In the genomic region with DNA sequence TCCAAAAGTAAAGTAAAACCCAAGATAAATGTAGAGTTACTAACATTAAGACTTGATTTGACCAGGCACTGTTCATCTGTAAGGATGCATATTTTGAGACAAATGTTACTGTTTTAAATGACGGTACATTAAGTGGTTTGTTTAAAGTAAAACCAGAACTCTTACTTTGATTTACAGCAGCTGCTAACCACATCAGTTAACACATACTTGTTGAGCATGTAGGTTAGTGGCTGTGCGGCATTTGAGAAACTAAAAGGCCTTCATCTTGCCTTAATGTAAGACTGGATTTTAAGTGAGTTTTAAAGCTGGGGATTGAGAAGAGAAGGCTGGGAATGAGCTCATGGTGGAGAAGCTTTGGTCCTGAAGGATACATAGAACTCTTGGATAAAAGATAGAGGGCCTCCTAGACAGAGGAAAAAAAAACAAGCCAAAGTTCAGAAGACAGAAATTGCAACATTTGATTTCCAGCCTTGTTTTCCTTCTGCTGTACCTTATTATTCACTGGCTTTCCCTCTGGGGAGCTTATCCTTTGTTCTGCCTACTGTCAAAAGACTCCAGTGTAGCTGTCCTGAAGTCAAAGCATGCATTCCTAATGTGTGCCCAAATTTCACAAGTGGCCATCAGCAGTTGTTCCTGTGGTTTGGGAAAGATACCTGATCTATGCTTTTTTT, we compare ENCODE assay signal across 14 cellular contexts.
DNase-seq lines count a peak whose midpoint lies in the region; ATAC-seq and TF ChIP-seq lines count a peak whose summit lies in the region.
"Had no signal": no experiment of that assay in that cellular context is flagged by ENCODE, and none has a peak within 500 bp of the region (broad histone marks: within the 10 kb centered on the region; RNA-seq: fewer than 3 reads in every experiment).

No MANE protein-coding gene starts in this region.

- H3K27me3 Mint-ChIP-seq in activated CD4-positive, alpha-beta T cell treated with anti-CD3 and anti-CD28 coated beads for 36 hours: no peaks in the 10 kb centered on the region
- H3K27me3 Mint-ChIP-seq in activated naive CD8-positive, alpha-beta T cell treated with anti-CD3 and anti-CD28 coated beads, Interleukin-2, amount 10 ng/mL, durations not matched to agents 7 days and 5 days: no peaks in the 10 kb centered on the region
- H3K27me3 Mint-ChIP-seq: naive B cell had no signal

- H3K4me3 ChIP-seq in hepatocyte: no peak overlapping the region
- H3K4me3 ChIP-seq in skeletal muscle cell (ENCODE audit: low read depth, low read length): no peak overlapping the region
- H3K4me3 ChIP-seq: breast epithelium, upper lobe of right lung had no signal

- ATAC-seq in activated CD4-positive, alpha-beta T cell treated with anti-CD3 and anti-CD28 coated beads for 36 hours: no peak
- ATAC-seq in activated naive CD8-positive, alpha-beta T cell treated with anti-CD3 and anti-CD28 coated beads, Interleukin-2, amount 10 ng/mL, durations not matched to agents 7 days and 5 days (ENCODE audit: low read depth): peak; percentile 58

- no peak overlapping the region for H2AFZ ChIP-seq in hepatocyte

- no peak overlapping the region for H3K4me3 Mint-ChIP-seq in activated CD4-positive, alpha-beta T cell treated with anti-CD3 and anti-CD28 coated beads for 36 hours
- H3K4me3 Mint-ChIP-seq in activated naive CD8-positive, alpha-beta T cell treated with anti-CD3 and anti-CD28 coated beads, Interleukin-2, amount 10 ng/mL, durations not matched to agents 7 days and 5 days: no peak overlapping the region
- H3K4me3 Mint-ChIP-seq: naive B cell had no signal

- no peaks in the 10 kb centered on the region for H3K9me2 ChIP-seq in hepatocyte (replicated peaks; ENCODE audit: insufficient read depth)

- POLR2A ChIA-PET in activated CD4-positive, alpha-beta T cell treated with anti-CD3 and anti-CD28 coated beads for 36 hours (lab: Charles Lee): no interaction called here
- POLR2A ChIA-PET in activated naive CD8-positive, alpha-beta T cell treated with anti-CD3 and anti-CD28 coated beads, Interleukin-2, amount 10 ng/mL, durations not matched to agents 7 days and 5 days (lab: Charles Lee): no interaction called here

- intact Hi-C loops in activated CD4-positive, alpha-beta T cell treated with anti-CD3 and anti-CD28 coated beads for 36 hours (cut with DNase I, micrococcal nuclease): loop anchor here in 1 of 2 experiments (10.0 kb wide), 1 partner anchor 523 kb away; no protein-coding TSS in a partner anchor

- peak overlapping the region; percentile 25 for H3K27ac ChIP-seq in hepatocyte
- H3K27ac ChIP-seq: breast epithelium, upper lobe of right lung had no signal

- H3K27me3 ChIP-seq in hepatocyte: no peaks in the 10 kb centered on the region
- H3K27me3 ChIP-seq: breast epithelium, upper lobe of right lung had no signal

- no peaks in the 10 kb centered on the region for H3K9me3 Mint-ChIP-seq in activated CD4-positive, alpha-beta T cell treated with anti-CD3 and anti-CD28 coated beads for 36 hours (ENCODE audit: low read depth)
- H3K9me3 Mint-ChIP-seq in activated naive CD8-positive, alpha-beta T cell treated with anti-CD3 and anti-CD28 coated beads, Interleukin-2, amount 10 ng/mL, durations not matched to agents 7 days and 5 days: no peaks in the 10 kb centered on the region

- H3K4me2 ChIP-seq in hepatocyte: no peak overlapping the region

- peak overlapping the region; percentile 45 for H3K27ac Mint-ChIP-seq in activated CD4-positive, alpha-beta T cell treated with anti-CD3 and anti-CD28 coated beads for 36 hours
- H3K27ac Mint-ChIP-seq in activated naive CD8-positive, alpha-beta T cell treated with anti-CD3 and anti-CD28 coated beads, Interleukin-2, amount 10 ng/mL, durations not matched to agents 7 days and 5 days: peak overlapping the region; percentile 44

- TF ChIP-seq CTCF in hepatocyte (IDR thresholded peaks at IDR 0.05; ENCODE audit: poor library complexity): no peak

- H4K20me1 ChIP-seq in hepatocyte (ENCODE audit: insufficient read depth, poor library complexity, severe bottlenecking): no peaks in the 10 kb centered on the region

- H3K4me1 ChIP-seq in hepatocyte (ENCODE audit: insufficient read depth): peaks cover 22% of the 10 kb centered on the region
- H3K4me1 ChIP-seq: breast epithelium, upper lobe of right lung had no signal

- CTCF ChIA-PET in activated CD4-positive, alpha-beta T cell treated with anti-CD3 and anti-CD28 coated beads for 36 hours (lab: Charles Lee): interaction anchor here (1.1 to 2.4 kb wide), 2 partner anchors 8 to 103 kb away, joined by 3 to 11 read pairs; no protein-coding TSS in a partner anchor

- peaks cover 19% of the 10 kb centered on the region for H3K4me1 Mint-ChIP-seq in activated CD4-positive, alpha-beta T cell treated with anti-CD3 and anti-CD28 coated beads for 36 hours
- H3K4me1 Mint-ChIP-seq in activated naive CD8-positive, alpha-beta T cell treated with anti-CD3 and anti-CD28 coated beads, Interleukin-2, amount 10 ng/mL, durations not matched to agents 7 days and 5 days: peaks cover 28% of the 10 kb centered on the region

- no peaks in the 10 kb centered on the region for H3K79me2 ChIP-seq in hepatocyte

- no peaks in the 10 kb centered on the region for H3K9me3 ChIP-seq in hepatocyte (ENCODE audit: low read depth)
- H3K9me3 ChIP-seq: breast epithelium, upper lobe of right lung had no signal

- H3K36me3 ChIP-seq in hepatocyte (replicated peaks; ENCODE audit: insufficient read depth, low read depth): no peaks in the 10 kb centered on the region
- H3K36me3 ChIP-seq: breast epithelium had no signal

- 56% methylated on average over 2 of the region's 2 CpGs for WGBS in hepatocyte (ENCODE audit: low lambda C conversion rate, missing lambda C conversion rate)

- peaks cover 82% of the 10 kb centered on the region for H3K36me3 Mint-ChIP-seq in activated CD4-positive, alpha-beta T cell treated with anti-CD3 and anti-CD28 coated beads for 36 hours (ENCODE audit: low read depth)
- H3K36me3 Mint-ChIP-seq in activated naive CD8-positive, alpha-beta T cell treated with anti-CD3 and anti-CD28 coated beads, Interleukin-2, amount 10 ng/mL, durations not matched to agents 7 days and 5 days: peaks cover 63% of the 10 kb centered on the region

- no peak for DNase-seq in activated CD4-positive, alpha-beta T cell treated with anti-CD3 and anti-CD28 coated beads for 36 hours
- DNase-seq in activated CD4-positive, alpha-beta T cell treated with anti-CD3 and anti-CD28 coated beads, Interleukin-2, amount 50 U/mL, for 1 hour: no peak
- no peak for DNase-seq in activated naive CD8-positive, alpha-beta T cell treated with anti-CD3 and anti-CD28 coated beads, Interleukin-2, amount 10 ng/mL, durations not matched to agents 7 days and 5 days
- peak; percentile 8 for DNase-seq in hepatocyte (ENCODE audit: low spot score)
- DNase-seq in skeletal muscle cell (ENCODE audit: low read depth): peak; percentile 22
- no peak for DNase-seq in NCI-H1694 treated with DMSO at 0.1 percent for 48 hours (lab: John Stamatoyannopoulos, UW)
- no peak for DNase-seq in NOMO-1 treated with dmso at 0.1 percent for 144 hours (lab: John Stamatoyannopoulos, UW; ENCODE audit: unreplicated experiment)
- no peak for DNase-seq in cortex of kidney (lab: John Stamatoyannopoulos, UW)
- DNase-seq: activated CD8-positive, alpha-beta memory T cell treated with anti-CD3 and anti-CD28 coated beads, Interleukin-2, amount 50 U/mL, for 48 hours; naive B cell; NCI-H1105; NCI-H524 treated with DMSO at 0.1 percent for 48 hours; upper lobe of right lung had no signal

Comparison
In these comparisons a context has a peak if more than half of its experiments do, and no peak if none do; other contexts are left out.
1. DNase-seq: peak in hepatocyte (single experiment) and skeletal muscle cell (single experiment); none in activated CD4-positive, alpha-beta T cell treated with anti-CD3 and anti-CD28 coated beads for 36 hours (single experiment), activated CD4-positive, alpha-beta T cell treated with anti-CD3 and anti-CD28 coated beads, Interleukin-2, amount 50 U/mL, for 1 hour (single experiment), activated naive CD8-positive, alpha-beta T cell treated with anti-CD3 and anti-CD28 coated beads, Interleukin-2, amount 10 ng/mL, durations not matched to agents 7 days and 5 days (single experiment), NCI-H1694 treated with DMSO at 0.1 percent for 48 hours (single experiment), NOMO-1 treated with dmso at 0.1 percent for 144 hours (single experiment) and cortex of kidney (single experiment).